In genomic region chr15:51367322-51367976, GRCh38 we compare ENCODE assay signal across 14 cellular contexts. TPM values are rescaled to one million over a fixed set of nuclear protein-coding genes. Genes with fewer than 3 reads are reported as not detected.
DNase-seq lines count a peak whose midpoint lies in the region; ATAC-seq and TF ChIP-seq lines count a peak whose summit lies in the region.
"Had no signal": no experiment of that assay in that cellular context is flagged by ENCODE, and none has a peak within 500 bp of the region (broad histone marks: within the 10 kb centered on the region; RNA-seq: fewer than 3 reads in every experiment).

No MANE protein-coding gene starts in this region.

- no peak for TF ChIP-seq CTCF in retinal pigment epithelial cell (conservative IDR thresholded peaks at IDR 0.05; ENCODE audit: low read depth, low read length)

- peak; percentile 85 for DNase-seq in EH (ENCODE audit: low read depth)
- DNase-seq in NCI-H526 (lab: John Stamatoyannopoulos, UW): peak; percentile 64 to 65
- DNase-seq in retinal pigment epithelial cell (ENCODE audit: low read depth): peak; percentile 3
- DNase-seq in left lobe of liver (ENCODE audit: low spot score): no peak
- no peak for DNase-seq in stimulated activated naive CD8-positive, alpha-beta T cell treated with anti-CD3 and anti-CD28 coated beads, Interleukin-15, Interleukin-2, amounts not matched to agents 100 U/mL and 50 U/mL, for 24 hours
- DNase-seq in stimulated activated CD4-positive, alpha-beta T cell treated with anti-CD3 and anti-CD28 coated beads, Interleukin-4, amount 100 ng/mL, for 1 hour: no peak
- DNase-seq in HPDE6-E6E7 (ENCODE audit: extremely low spot score): no peak
- DNase-seq: activated CD4-positive, alpha-beta T cell treated with anti-CD3 and anti-CD28 coated beads for 36 hours; activated T-cell treated with anti-CD3 and anti-CD28 coated beads, Interleukin-2, amount 50 U/mL, for 24 hours; foreskin keratinocyte; NCI-H2171 treated with DMSO at 0.1 percent for 48 hours; psoas muscle; stimulated activated CD4-positive, alpha-beta T cell treated with anti-CD3 and anti-CD28 coated beads, Interleukin-2, amount 100 ng/mL, for 48 hours had no signal

- no peak overlapping the region for H3K4me3 ChIP-seq in retinal pigment epithelial cell (ENCODE audit: low read length)
- H3K4me3 ChIP-seq: psoas muscle had no signal

- ATAC-seq in esophagus mucosa: peak; percentile 55
- ATAC-seq in left lobe of liver: no peak
- ATAC-seq in stimulated activated naive CD8-positive, alpha-beta T cell treated with anti-CD3 and anti-CD28 coated beads, Interleukin-15, Interleukin-2, amounts not matched to agents 100 U/mL and 50 U/mL, for 24 hours: no peak
- ATAC-seq: activated CD4-positive, alpha-beta T cell treated with anti-CD3 and anti-CD28 coated beads for 36 hours; foreskin keratinocyte had no signal

RNA-seq across cellular contexts. Expression of gene GLDN, which starts 26.0 kb away (rescaled TPM):
- total RNA-seq in esophagus mucosa (0.56 TPM), left lobe of liver (0.60 TPM)
- total RNA-seq: activated CD4-positive, alpha-beta T cell treated with anti-CD3 and anti-CD28 coated beads for 36 hours; foreskin keratinocyte had no signal

RNA-seq across cellular contexts. Expression of gene CYP19A1, which starts 29.1 kb away (rescaled TPM):
- not detected for total RNA-seq in esophagus mucosa
- not detected for total RNA-seq in left lobe of liver
- total RNA-seq: activated CD4-positive, alpha-beta T cell treated with anti-CD3 and anti-CD28 coated beads for 36 hours; foreskin keratinocyte had no signal

Comparison
In these comparisons a context has a peak if more than half of its experiments do, and no peak if none do; other contexts are left out.
1. DNase-seq: peak in EH (single experiment), NCI-H526 (2 of 2) and retinal pigment epithelial cell (single experiment); none in left lobe of liver (single experiment), stimulated activated naive CD8-positive, alpha-beta T cell treated with anti-CD3 and anti-CD28 coated beads, Interleukin-15, Interleukin-2, amounts not matched to agents 100 U/mL and 50 U/mL, for 24 hours (single experiment), stimulated activated CD4-positive, alpha-beta T cell treated with anti-CD3 and anti-CD28 coated beads, Interleukin-4, amount 100 ng/mL, for 1 hour (single experiment) and HPDE6-E6E7 (single experiment).